9 cellular contexts compared by ENCODE assay signal in the genomic region with DNA sequence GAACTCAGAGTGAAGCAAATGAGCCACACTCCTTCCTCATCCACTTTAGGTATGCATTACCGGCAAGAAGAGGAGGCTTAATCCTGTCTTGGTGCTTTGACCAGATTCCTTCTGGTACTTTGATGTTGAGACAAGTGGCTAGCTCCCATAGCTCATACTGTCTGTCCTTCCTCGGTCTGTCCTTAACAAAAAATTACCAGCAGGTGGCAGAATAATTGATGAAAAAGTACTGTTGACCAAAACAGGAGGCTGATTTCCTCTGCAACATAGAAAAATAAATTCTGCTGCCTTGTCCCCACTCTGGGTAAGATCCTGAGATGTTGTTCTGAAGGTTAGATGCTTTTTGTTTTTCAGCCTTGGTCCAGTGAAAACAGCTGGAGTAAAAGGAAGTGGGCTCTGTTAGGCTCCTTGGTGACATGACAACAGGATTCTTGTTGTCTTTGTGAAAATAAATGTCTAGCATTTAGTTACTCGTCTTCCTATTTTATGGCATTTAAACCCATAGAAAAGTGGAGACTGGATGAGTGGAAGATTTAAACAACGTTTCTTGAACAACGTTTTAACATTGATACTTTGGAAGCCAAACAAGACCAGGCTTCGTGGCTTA. TPM values are rescaled to one million over a fixed set of nuclear protein-coding genes. Genes with fewer than 3 reads are reported as not detected.
DNase-seq lines count a peak whose midpoint lies in the region; ATAC-seq, FAIRE-seq and TF ChIP-seq lines count a peak whose summit lies in the region.
"Had no signal": no experiment of that assay in that cellular context is flagged by ENCODE, and none has a peak within 500 bp of the region (broad histone marks: within the 10 kb centered on the region; RNA-seq: fewer than 3 reads in every experiment).

No MANE protein-coding gene starts in this region.

- intact Hi-C loops in HepG2 (cut with micrococcal nuclease; ENCODE audit: unreplicated experiment): no loop called here
- intact Hi-C loops in activated naive CD4-positive, alpha-beta T cell treated with anti-CD3 and anti-CD28 coated beads for 36 hours (cut with micrococcal nuclease): no loop called here

- H4K20me1 ChIP-seq in HepG2 (ENCODE audit: insufficient read depth, low read length): no peaks in the 10 kb centered on the region

- peaks cover 12% of the 10 kb centered on the region for H3K36me3 Mint-ChIP-seq in activated naive CD4-positive, alpha-beta T cell treated with anti-CD3 and anti-CD28 coated beads for 36 hours (ENCODE audit: low read depth)

- H3K27me3 ChIP-seq in HepG2 (ENCODE audit: control insufficient read depth in 1 of 2, insufficient read depth in 2 of 2, low read length in 2 of 2): no peaks in the 10 kb centered on the region; a peak in 1 of 5 replicates

- no peak for FAIRE-seq in A549 (lab: Jason Lieb, UNC)
- FAIRE-seq in HepG2 (lab: Jason Lieb, UNC): peak; percentile 86

- H3K4me3 ChIP-seq in A549 (no peak overlapping the region), HepG2 (replicated peaks in 1 of 3; ENCODE audit: insufficient read depth in 1 of 3, low read depth in 2 of 3, low read length in 3 of 3) (no peak overlapping the region)

- H3K4me1 ChIP-seq in A549: peaks cover 6% of the 10 kb centered on the region; the same call in 2 of the 3 replicates
- peaks cover 33% of the 10 kb centered on the region for H3K4me1 ChIP-seq in HepG2 (ENCODE audit: insufficient read depth, low read length)

- no peaks in the 10 kb centered on the region for H3K36me3 ChIP-seq in HepG2 (replicated peaks in 1 of 2; ENCODE audit: control insufficient read depth in 1 of 2, insufficient read depth in 2 of 2, low read length in 2 of 2)

- no peak for TF ChIP-seq POLR2A in A549 (IDR thresholded peaks at IDR 0.05; ENCODE audit: low read length)
- TF ChIP-seq POLR2A in HepG2 (IDR thresholded peaks at IDR 0.05; ENCODE audit: insufficient read depth in 1 of 2, low read depth in 2 of 2, low read length in 2 of 2): no peak

- no peak overlapping the region for H3K27ac Mint-ChIP-seq in activated naive CD4-positive, alpha-beta T cell treated with anti-CD3 and anti-CD28 coated beads for 36 hours

- WGBS in A549 (ENCODE audit: missing lambda C conversion rate): 32% methylated on average over 6 of the region's 6 CpGs
- WGBS in HepG2 (ENCODE audit: low lambda C conversion rate): 33% methylated on average over 6 of the region's 6 CpGs

- H3K4me1 Mint-ChIP-seq in activated naive CD4-positive, alpha-beta T cell treated with anti-CD3 and anti-CD28 coated beads for 36 hours (ENCODE audit: low read depth): peaks cover 30% of the 10 kb centered on the region

- H3K79me2 ChIP-seq in HepG2 (ENCODE audit: insufficient read depth, low read length): no peaks in the 10 kb centered on the region

- POLR2A ChIA-PET in A549 (lab: Yijun Ruan, JAX): interaction anchor here (0.6 to 0.8 kb wide), 2 partner anchors 19 to 188 kb away, joined by 3 read pairs; no protein-coding TSS in a partner anchor
- POLR2A ChIA-PET in HepG2 (lab: Yijun Ruan, JAX): interaction anchor here (1.0 to 9.1 kb wide), 4 partner anchors 11 to 69 kb away, joined by 5 to 297 read pairs (median 10); a partner anchor contains a TSS

- no peaks in the 10 kb centered on the region for H3K9me3 Mint-ChIP-seq in activated naive CD4-positive, alpha-beta T cell treated with anti-CD3 and anti-CD28 coated beads for 36 hours

- no peak for TF ChIP-seq EP300 in A549 (IDR thresholded peaks at IDR 0.05)
- TF ChIP-seq EP300 in HepG2 (IDR thresholded peaks at IDR 0.05; ENCODE audit: low read depth in 2 of 2, low read length in 2 of 2): no peak
- no peak for TF ChIP-seq EP300 in HepG2 (CRISPR knock-in tag; IDR thresholded peaks at IDR 0.05; ENCODE audit: borderline replicate concordance)

- H3K9me3 ChIP-seq in A549: no peaks in the 10 kb centered on the region
- no peaks in the 10 kb centered on the region for H3K9me3 ChIP-seq in HepG2 (ENCODE audit: low read length)

- H3K27ac ChIP-seq in A549 (no peak overlapping the region), HepG2 (ENCODE audit: extremely low read length, insufficient read depth, low read length) (no peak overlapping the region)

- no peak overlapping the region for H3K4me3 Mint-ChIP-seq in activated naive CD4-positive, alpha-beta T cell treated with anti-CD3 and anti-CD28 coated beads for 36 hours

- H2AFZ ChIP-seq in HepG2 (ENCODE audit: low read length): peak overlapping the region; percentile 60

- in situ Hi-C loops in HepG2 (cut with HindIII; ENCODE audit: extremely low pct_ligation_motif_present, low pct_unique_long_range_greater_than_20kb): no loop called here

- DNase-seq in A549 (ENCODE audit: low read depth in 1 of 2, low spot score in 1 of 2) (peak in 1 of 2 experiments; percentile 61), GDM1 (lab: John Stamatoyannopoulos, UW) (peak; percentile 41), NCI-H1930 (lab: John Stamatoyannopoulos, UW) (peak; percentile 29 to 55), amniotic stem cell (lab: John Stamatoyannopoulos, UW) (peak; percentile 37), HepG2 (ENCODE audit: low spot score) (peak; percentile 59)
- DNase-seq in activated T-cell treated with anti-CD3 and anti-CD28 coated beads, Interleukin-2, amount 50 U/mL, for 1 hour: no peak
- no peak for DNase-seq in activated naive CD4-positive, alpha-beta T cell treated with anti-CD3 and anti-CD28 coated beads for 36 hours
- no peak for DNase-seq in activated CD4-positive, alpha-beta T cell treated with anti-CD3 and anti-CD28 coated beads for 4 hours

- CTCF ChIA-PET in A549 (lab: Yijun Ruan, JAX): interaction anchor here (0.6 to 4.5 kb wide), 19 partner anchors 10 to 249 kb away, joined by 3 to 28 read pairs (median 4); a partner anchor contains a TSS
- CTCF ChIA-PET in HepG2 (lab: Yijun Ruan, JAX; ENCODE audit: low intra/inter-chr PET ratio, low total read pairs): interaction anchor here (0.8 kb wide), 1 partner anchor 55 kb away, joined by 3 read pairs; no protein-coding TSS in a partner anchor
- CTCF ChIA-PET in activated naive CD4-positive, alpha-beta T cell treated with anti-CD3 and anti-CD28 coated beads for 36 hours (lab: Charles Lee): interaction anchor here (0.8 to 2.9 kb wide), 8 partner anchors 11 to 173 kb away, joined by 3 to 19 read pairs (median 4); a partner anchor contains a TSS

- no TSS peak for BruUV-seq in HepG2 (replicated peaks; lab: Mats Ljungman, UMichigan)

- TF ChIP-seq CTCF in A549 (IDR thresholded peaks at IDR 0.05) (peak; percentile 63), HepG2 (CRISPR knock-in tag; IDR thresholded peaks at IDR 0.05) (peak; percentile 70)

- peaks cover 6% of the 10 kb centered on the region for H3K27me3 Mint-ChIP-seq in activated naive CD4-positive, alpha-beta T cell treated with anti-CD3 and anti-CD28 coated beads for 36 hours (ENCODE audit: low read depth)

- ATAC-seq in A549 (peak; percentile 15 to 20; a peak in 2 of 6 replicates), HepG2 (peak; percentile 50)

- TF ChIP-seq RAD21 in A549 (conservative IDR thresholded peaks at IDR 0.05 in 1 of 2, IDR thresholded peaks at IDR 0.05 in 1 of 2) (peak; percentile 37 to 53; a peak in 4 of 5 replicates), HepG2 (CRISPR knock-in tag; IDR thresholded peaks at IDR 0.05) (no peak)

- no peak overlapping the region for H3K9ac ChIP-seq in HepG2 (ENCODE audit: insufficient read depth, low read depth, low read length)

- H3K4me2 ChIP-seq in A549 (no peak overlapping the region), HepG2 (ENCODE audit: low read depth, low read length) (peak overlapping the region; percentile 42)

RNA-seq across cellular contexts. Expression of a gene that starts 11.2 kb away (rescaled TPM):
- polyA plus RNA-seq in A549 (2011; rRNA removed) (0.07 TPM in 1 of 2 replicates, not detected in the other), A549 (2017; fragmentation: RNase III; extraction: RNeasy Plus Mini Kit Qiagen cat#74134 plus additional on column Dnase treatment) (not detected in 3 replicates), HepG2 (2011; rRNA removed) (0.03 TPM in 1 of 2 replicates, not detected in the other)
- polyA plus RNA-seq in A549 (2012; cell fraction: cytosol; rRNA removed): not detected in 2 replicates
- polyA plus RNA-seq in A549 (2012; cell fraction: nucleus; rRNA removed): not detected in 2 replicates
- polyA minus RNA-seq in A549 (2011; rRNA and poly(A)+ RNA removed): not detected in 2 replicates
- total RNA-seq in HepG2 (2016; rRNA removed; fragmentation: Illumina TruSeq; extraction: Trizol): 0.15 and 0.18 TPM in 2 replicates
- 0.35 TPM in 1 of 2 replicates, not detected in the other for total RNA-seq in HepG2 (2016; cell fraction: cytosol; rRNA removed; fragmentation: Illumina TruSeq; extraction: Trizol; ENCODE audit: low read depth)
- total RNA-seq in HepG2 (2016; cell fraction: insoluble cytoplasmic fraction; rRNA removed; fragmentation: Illumina TruSeq; extraction: Trizol): 0.30 TPM in 1 of 2 replicates, not detected in the other
- total RNA-seq in HepG2 (2016; cell fraction: membrane; rRNA removed; fragmentation: Illumina TruSeq; extraction: Trizol): 0.22 and 0.28 TPM in 2 replicates
- not detected in 2 replicates for total RNA-seq in HepG2 (2016; cell fraction: nucleus; rRNA removed; fragmentation: Illumina TruSeq; extraction: Trizol)
- 0.03 and 0.05 TPM in 2 replicates for polyA plus RNA-seq in HepG2 (2011; cell fraction: cytosol; rRNA removed)
- polyA plus RNA-seq in HepG2 (2011; cell fraction: nucleus; rRNA removed): not detected in 2 replicates
- not detected in 2 replicates for polyA plus RNA-seq in HepG2 (2012)
- 0.08 and 0.12 TPM in 2 replicates for polyA plus RNA-seq in HepG2 (2016; cell fraction: cytosol; fragmentation: Illumina TruSeq; extraction: Trizol; ENCODE audit: low read depth)
- polyA plus RNA-seq in HepG2 (2016; cell fraction: insoluble cytoplasmic fraction; fragmentation: Illumina TruSeq; extraction: Trizol; ENCODE audit: low read depth): not detected in 2 replicates
- not detected in 2 replicates for polyA plus RNA-seq in HepG2 (2016; cell fraction: membrane; fragmentation: Illumina TruSeq; extraction: Trizol; ENCODE audit: low read depth)
- polyA plus RNA-seq in HepG2 (2016; cell fraction: nucleus; fragmentation: Illumina TruSeq; extraction: Trizol; ENCODE audit: insufficient read depth, low read depth): not detected in 2 replicates
- not detected in 2 replicates for polyA minus RNA-seq in HepG2 (2011; rRNA and poly(A)+ RNA removed; ENCODE audit: low replicate concordance)
- polyA minus RNA-seq in HepG2 (2011; cell fraction: cytosol; rRNA and poly(A)+ RNA removed): not detected in 2 replicates
- not detected in 2 replicates for polyA minus RNA-seq in HepG2 (2011; cell fraction: nucleus; rRNA and poly(A)+ RNA removed)
- total RNA-seq in activated naive CD4-positive, alpha-beta T cell treated with anti-CD3 and anti-CD28 coated beads for 36 hours: not detected
- total RNA-seq: dermis microvascular lymphatic vessel endothelial cell had no signal

RNA-seq across cellular contexts. Expression of a gene that starts 36.3 kb away (rescaled TPM):
- polyA plus RNA-seq in A549 (2011; rRNA removed) (3.1 and 3.3 TPM in 2 replicates), A549 (2017; fragmentation: RNase III; extraction: RNeasy Plus Mini Kit Qiagen cat#74134 plus additional on column Dnase treatment) (0.05 to 0.11 TPM in 2 of 3 replicates, not detected in the other), HepG2 (2011; rRNA removed) (237 and 283 TPM in 2 replicates)
- 0.06 and 0.08 TPM in 2 replicates for polyA plus RNA-seq in A549 (2012; cell fraction: cytosol; rRNA removed)
- 0.05 and 0.09 TPM in 2 replicates for polyA plus RNA-seq in A549 (2012; cell fraction: nucleus; rRNA removed)
- polyA minus RNA-seq in A549 (2011; rRNA and poly(A)+ RNA removed): 4.3 and 4.7 TPM in 2 replicates
- total RNA-seq in HepG2 (2016; rRNA removed; fragmentation: Illumina TruSeq; extraction: Trizol): 24.4 and 25.4 TPM in 2 replicates
- total RNA-seq in HepG2 (2016; cell fraction: cytosol; rRNA removed; fragmentation: Illumina TruSeq; extraction: Trizol; ENCODE audit: low read depth): 4.1 and 4.3 TPM in 2 replicates
- total RNA-seq in HepG2 (2016; cell fraction: insoluble cytoplasmic fraction; rRNA removed; fragmentation: Illumina TruSeq; extraction: Trizol): 23.8 and 24.4 TPM in 2 replicates
- total RNA-seq in HepG2 (2016; cell fraction: membrane; rRNA removed; fragmentation: Illumina TruSeq; extraction: Trizol): 11.5 and 11.6 TPM in 2 replicates
- 34.7 and 39.5 TPM in 2 replicates for total RNA-seq in HepG2 (2016; cell fraction: nucleus; rRNA removed; fragmentation: Illumina TruSeq; extraction: Trizol)
- polyA plus RNA-seq in HepG2 (2011; cell fraction: cytosol; rRNA removed): 133 and 240 TPM in 2 replicates
- polyA plus RNA-seq in HepG2 (2011; cell fraction: nucleus; rRNA removed): 150 and 152 TPM in 2 replicates
- polyA plus RNA-seq in HepG2 (2012): 191 and 204 TPM in 2 replicates
- 1.0 and 1.3 TPM in 2 replicates for polyA plus RNA-seq in HepG2 (2016; cell fraction: cytosol; fragmentation: Illumina TruSeq; extraction: Trizol; ENCODE audit: low read depth)
- 19.6 and 21.5 TPM in 2 replicates for polyA plus RNA-seq in HepG2 (2016; cell fraction: insoluble cytoplasmic fraction; fragmentation: Illumina TruSeq; extraction: Trizol; ENCODE audit: low read depth)
- polyA plus RNA-seq in HepG2 (2016; cell fraction: membrane; fragmentation: Illumina TruSeq; extraction: Trizol; ENCODE audit: low read depth): 3.9 and 4.1 TPM in 2 replicates
- polyA plus RNA-seq in HepG2 (2016; cell fraction: nucleus; fragmentation: Illumina TruSeq; extraction: Trizol; ENCODE audit: insufficient read depth, low read depth): 35.2 and 39.0 TPM in 2 replicates
- polyA minus RNA-seq in HepG2 (2011; rRNA and poly(A)+ RNA removed; ENCODE audit: low replicate concordance): 132 and 425 TPM in 2 replicates
- 117 and 168 TPM in 2 replicates for polyA minus RNA-seq in HepG2 (2011; cell fraction: cytosol; rRNA and poly(A)+ RNA removed)
- polyA minus RNA-seq in HepG2 (2011; cell fraction: nucleus; rRNA and poly(A)+ RNA removed): 259 and 346 TPM in 2 replicates
- total RNA-seq in activated naive CD4-positive, alpha-beta T cell treated with anti-CD3 and anti-CD28 coated beads for 36 hours: 10 to 100 TPM; 86.0 to 91.1 TPM

Comparison
In these comparisons a context has a peak if more than half of its experiments do, and no peak if none do; other contexts are left out.
1. DNase-seq: peak in GDM1 (single experiment), NCI-H1930 (2 of 2), amniotic stem cell (single experiment) and HepG2 (single experiment); none in activated T-cell treated with anti-CD3 and anti-CD28 coated beads, Interleukin-2, amount 50 U/mL, for 1 hour (single experiment), activated naive CD4-positive, alpha-beta T cell treated with anti-CD3 and anti-CD28 coated beads for 36 hours (single experiment) and activated CD4-positive, alpha-beta T cell treated with anti-CD3 and anti-CD28 coated beads for 4 hours (0 of 2).